1 cellular context compared by ENCODE assay signal in genomic region chr10:49184642-49185111, GRCh38.
A peak's percentile ranks its signal among the peaks of the same experiment; 100 is the strongest.
TF ChIP-seq lines count a peak whose summit lies in the region.

No MANE protein-coding gene starts in this region.

TF ChIP-seq in K562, 482 proteins besides CTCF, POLR2A, EP300 and RAD21 (continued from another document and continues in another):
- TF ChIP-seq MTA3 (IDR thresholded peaks at IDR 0.05; ENCODE audit: borderline replicate concordance) (peak; percentile 39; the same call in 1 of the 2 replicates), FOXP1 (CRISPR knock-in tag; IDR thresholded peaks at IDR 0.05) (no peak), TCFL5 (CRISPR knock-in tag; conservative IDR thresholded peaks at IDR 0.05) (no peak), ZNF263 (CRISPR knock-in tag; IDR thresholded peaks at IDR 0.05; ENCODE audit: borderline replicate concordance) (no peak), TBL1XR1 (IDR thresholded peaks at IDR 0.05; ENCODE audit: low read length in 2 of 2) (no peak), ZZZ3 (IDR thresholded peaks at IDR 0.05) (no peak), ZNF589 (CRISPR knock-in tag; IDR thresholded peaks at IDR 0.05; ENCODE audit: low read depth) (0 out of 2 replicates have a peak, but pooled peaks have one; percentile 1), POLR2B (IDR thresholded peaks at IDR 0.05; ENCODE audit: low read depth, partially characterized antibody) (no peak), KLF1 (tag; IDR thresholded peaks at IDR 0.05) (no peak), EHMT2 (IDR thresholded peaks at IDR 0.05) (no peak), PHTF2 (CRISPR knock-in tag; IDR thresholded peaks at IDR 0.05) (peak; percentile 49; the same call in 1 of the 2 replicates), ILK (tag; IDR thresholded peaks at IDR 0.05; ENCODE audit: borderline replicate concordance, low read depth) (0 out of 2 replicates have a peak, but pooled peaks have one; percentile 24), GTF3C2 (IDR thresholded peaks at IDR 0.05; ENCODE audit: borderline replicate concordance, extremely low read depth, insufficient read length) (no peak), ZBTB7A (IDR thresholded peaks at IDR 0.05; ENCODE audit: borderline replicate concordance, control insufficient read depth, low read depth, low read length) (no peak; the same call in 1 of the 2 replicates), NFE2L1 (tag; IDR thresholded peaks at IDR 0.05; ENCODE audit: borderline replicate concordance, low read depth) (no peak), C11orf30 (IDR thresholded peaks at IDR 0.05; ENCODE audit: low read depth) (no peak), ID3 (CRISPR knock-in tag; IDR thresholded peaks at IDR 0.05) (no peak), ID3 (tag; IDR thresholded peaks at IDR 0.05) (peak; percentile 58), ZNF436 (CRISPR knock-in tag; IDR thresholded peaks at IDR 0.05) (no peak), HMGN3 (IDR thresholded peaks at IDR 0.05; ENCODE audit: borderline replicate concordance, extremely low read depth, insufficient read length, low read depth, low read length) (no peak), FOXJ2 (tag; IDR thresholded peaks at IDR 0.05) (no peak), MTF1 (CRISPR knock-in tag; IDR thresholded peaks at IDR 0.05; ENCODE audit: borderline replicate concordance) (no peak), IFI16 (CRISPR knock-in tag; IDR thresholded peaks at IDR 0.05) (no peak), POLR2AphosphoS2 (IDR thresholded peaks at IDR 0.05; ENCODE audit: low read length) (no peak), ZBTB17 (CRISPR knock-in tag; IDR thresholded peaks at IDR 0.05) (peak; percentile 27; the same call in 1 of the 2 replicates), ZSCAN32 (CRISPR knock-in tag; IDR thresholded peaks at IDR 0.05) (no peak), ZNF140 (CRISPR knock-in tag; IDR thresholded peaks at IDR 0.05) (no peak), ZEB2 (IDR thresholded peaks at IDR 0.05) (no peak), ZNF133 (CRISPR knock-in tag; IDR thresholded peaks at IDR 0.05) (no peak), ETS1 (conservative IDR thresholded peaks at IDR 0.05; ENCODE audit: control insufficient read depth, low read depth, low read length) (no peak), CXXC5 (CRISPR knock-in tag; IDR thresholded peaks at IDR 0.05) (0 out of 2 replicates have a peak, but pooled peaks have one; percentile 28), TCF7 (IDR thresholded peaks at IDR 0.05; ENCODE audit: borderline replicate concordance) (no peak), ZNF707 (CRISPR knock-in tag; conservative IDR thresholded peaks at IDR 0.05) (no peak), CHD4 (IDR thresholded peaks at IDR 0.05; ENCODE audit: insufficient read depth, insufficient replicate concordance, low read depth, low read length, poor library complexity, severe bottlenecking) (no peak), SIN3A (IDR thresholded peaks at IDR 0.05; ENCODE audit: borderline replicate concordance in 2 of 2, control insufficient read depth in 1 of 2, low read depth in 2 of 2, low read length in 2 of 2) (no peak), LCOR (CRISPR knock-in tag; IDR thresholded peaks at IDR 0.05) (no peak), BRD9 (IDR thresholded peaks at IDR 0.05; ENCODE audit: low read depth, partially characterized antibody) (peak; percentile 72), ZBTB8A (IDR thresholded peaks at IDR 0.05; ENCODE audit: partially characterized antibody) (no peak), SNRNP70 (optimal IDR thresholded peaks at IDR 0.05; ENCODE audit: low read depth, low read length) (no peak), ZBTB5 (IDR thresholded peaks at IDR 0.05) (no peak), GATA2 (CRISPR knock-in tag; IDR thresholded peaks at IDR 0.05) (no peak), DDX20 (tag; IDR thresholded peaks at IDR 0.05; ENCODE audit: low read depth) (peak; percentile 13; the same call in 1 of the 2 replicates), TFAM (CRISPR knock-in tag; conservative IDR thresholded peaks at IDR 0.05) (no peak), ZNF165 (CRISPR knock-in tag; IDR thresholded peaks at IDR 0.05; ENCODE audit: borderline replicate concordance) (no peak), GABPB1 (CRISPR knock-in tag; IDR thresholded peaks at IDR 0.05) (no peak), RBM22 (IDR thresholded peaks at IDR 0.05; ENCODE audit: low read depth, low read length, poor library complexity, severe bottlenecking) (no peak), TCF3 (CRISPR knock-in tag; IDR thresholded peaks at IDR 0.05) (no peak), POLR3G (IDR thresholded peaks at IDR 0.05; ENCODE audit: extremely low read depth, insufficient read length, insufficient replicate concordance) (no peak), NFRKB (IDR thresholded peaks at IDR 0.05; ENCODE audit: low read depth) (peak; percentile 81), RAD51 (IDR thresholded peaks at IDR 0.05; ENCODE audit: borderline replicate concordance, low read depth) (no peak), PML (IDR thresholded peaks at IDR 0.05; ENCODE audit: low read length) (no peak)
- TF ChIP-seq, protein P1, sequence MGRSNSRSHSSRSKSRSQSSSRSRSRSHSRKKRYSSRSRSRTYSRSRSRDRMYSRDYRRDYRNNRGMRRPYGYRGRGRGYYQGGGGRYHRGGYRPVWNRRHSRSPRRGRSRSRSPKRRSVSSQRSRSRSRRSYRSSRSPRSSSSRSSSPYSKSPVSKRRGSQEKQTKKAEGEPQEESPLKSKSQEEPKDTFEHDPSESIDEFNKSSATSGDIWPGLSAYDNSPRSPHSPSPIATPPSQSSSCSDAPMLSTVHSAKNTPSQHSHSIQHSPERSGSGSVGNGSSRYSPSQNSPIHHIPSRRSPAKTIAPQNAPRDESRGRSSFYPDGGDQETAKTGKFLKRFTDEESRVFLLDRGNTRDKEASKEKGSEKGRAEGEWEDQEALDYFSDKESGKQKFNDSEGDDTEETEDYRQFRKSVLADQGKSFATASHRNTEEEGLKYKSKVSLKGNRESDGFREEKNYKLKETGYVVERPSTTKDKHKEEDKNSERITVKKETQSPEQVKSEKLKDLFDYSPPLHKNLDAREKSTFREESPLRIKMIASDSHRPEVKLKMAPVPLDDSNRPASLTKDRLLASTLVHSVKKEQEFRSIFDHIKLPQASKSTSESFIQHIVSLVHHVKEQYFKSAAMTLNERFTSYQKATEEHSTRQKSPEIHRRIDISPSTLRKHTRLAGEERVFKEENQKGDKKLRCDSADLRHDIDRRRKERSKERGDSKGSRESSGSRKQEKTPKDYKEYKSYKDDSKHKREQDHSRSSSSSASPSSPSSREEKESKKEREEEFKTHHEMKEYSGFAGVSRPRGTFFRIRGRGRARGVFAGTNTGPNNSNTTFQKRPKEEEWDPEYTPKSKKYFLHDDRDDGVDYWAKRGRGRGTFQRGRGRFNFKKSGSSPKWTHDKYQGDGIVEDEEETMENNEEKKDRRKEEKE (IDR thresholded peaks at IDR 0.05; ENCODE audit: borderline replicate concordance in 1 of 2, control insufficient read depth in 1 of 2, low read depth in 2 of 2, low read length in 1 of 2): no peak
- TF ChIP-seq, protein P2, sequence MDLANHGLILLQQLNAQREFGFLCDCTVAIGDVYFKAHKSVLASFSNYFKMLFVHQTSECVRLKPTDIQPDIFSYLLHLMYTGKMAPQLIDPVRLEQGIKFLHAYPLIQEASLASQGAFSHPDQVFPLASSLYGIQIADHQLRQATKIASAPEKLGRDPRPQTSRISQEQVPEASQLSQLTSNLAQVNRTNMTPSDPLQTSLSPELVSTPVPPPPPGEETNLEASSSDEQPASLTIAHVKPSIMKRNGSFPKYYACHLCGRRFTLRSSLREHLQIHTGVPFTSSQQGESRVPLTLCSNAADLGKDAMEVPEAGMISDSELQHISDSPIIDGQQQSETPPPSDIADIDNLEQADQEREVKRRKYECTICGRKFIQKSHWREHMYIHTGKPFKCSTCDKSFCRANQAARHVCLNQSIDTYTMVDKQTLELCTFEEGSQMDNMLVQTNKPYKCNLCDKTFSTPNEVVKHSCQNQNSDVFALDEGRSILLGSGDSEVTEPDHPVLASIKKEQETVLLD (IDR thresholded peaks at IDR 0.05): no peak
- TF ChIP-seq, protein P3, sequence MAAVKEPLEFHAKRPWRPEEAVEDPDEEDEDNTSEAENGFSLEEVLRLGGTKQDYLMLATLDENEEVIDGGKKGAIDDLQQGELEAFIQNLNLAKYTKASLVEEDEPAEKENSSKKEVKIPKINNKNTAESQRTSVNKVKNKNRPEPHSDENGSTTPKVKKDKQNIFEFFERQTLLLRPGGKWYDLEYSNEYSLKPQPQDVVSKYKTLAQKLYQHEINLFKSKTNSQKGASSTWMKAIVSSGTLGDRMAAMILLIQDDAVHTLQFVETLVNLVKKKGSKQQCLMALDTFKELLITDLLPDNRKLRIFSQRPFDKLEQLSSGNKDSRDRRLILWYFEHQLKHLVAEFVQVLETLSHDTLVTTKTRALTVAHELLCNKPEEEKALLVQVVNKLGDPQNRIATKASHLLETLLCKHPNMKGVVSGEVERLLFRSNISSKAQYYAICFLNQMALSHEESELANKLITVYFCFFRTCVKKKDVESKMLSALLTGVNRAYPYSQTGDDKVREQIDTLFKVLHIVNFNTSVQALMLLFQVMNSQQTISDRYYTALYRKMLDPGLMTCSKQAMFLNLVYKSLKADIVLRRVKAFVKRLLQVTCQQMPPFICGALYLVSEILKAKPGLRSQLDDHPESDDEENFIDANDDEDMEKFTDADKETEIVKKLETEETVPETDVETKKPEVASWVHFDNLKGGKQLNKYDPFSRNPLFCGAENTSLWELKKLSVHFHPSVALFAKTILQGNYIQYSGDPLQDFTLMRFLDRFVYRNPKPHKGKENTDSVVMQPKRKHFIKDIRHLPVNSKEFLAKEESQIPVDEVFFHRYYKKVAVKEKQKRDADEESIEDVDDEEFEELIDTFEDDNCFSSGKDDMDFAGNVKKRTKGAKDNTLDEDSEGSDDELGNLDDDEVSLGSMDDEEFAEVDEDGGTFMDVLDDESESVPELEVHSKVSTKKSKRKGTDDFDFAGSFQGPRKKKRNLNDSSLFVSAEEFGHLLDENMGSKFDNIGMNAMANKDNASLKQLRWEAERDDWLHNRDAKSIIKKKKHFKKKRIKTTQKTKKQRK (IDR thresholded peaks at IDR 0.05; ENCODE audit: borderline replicate concordance, low read depth, low read length): no peak
- TF ChIP-seq, protein P4, sequence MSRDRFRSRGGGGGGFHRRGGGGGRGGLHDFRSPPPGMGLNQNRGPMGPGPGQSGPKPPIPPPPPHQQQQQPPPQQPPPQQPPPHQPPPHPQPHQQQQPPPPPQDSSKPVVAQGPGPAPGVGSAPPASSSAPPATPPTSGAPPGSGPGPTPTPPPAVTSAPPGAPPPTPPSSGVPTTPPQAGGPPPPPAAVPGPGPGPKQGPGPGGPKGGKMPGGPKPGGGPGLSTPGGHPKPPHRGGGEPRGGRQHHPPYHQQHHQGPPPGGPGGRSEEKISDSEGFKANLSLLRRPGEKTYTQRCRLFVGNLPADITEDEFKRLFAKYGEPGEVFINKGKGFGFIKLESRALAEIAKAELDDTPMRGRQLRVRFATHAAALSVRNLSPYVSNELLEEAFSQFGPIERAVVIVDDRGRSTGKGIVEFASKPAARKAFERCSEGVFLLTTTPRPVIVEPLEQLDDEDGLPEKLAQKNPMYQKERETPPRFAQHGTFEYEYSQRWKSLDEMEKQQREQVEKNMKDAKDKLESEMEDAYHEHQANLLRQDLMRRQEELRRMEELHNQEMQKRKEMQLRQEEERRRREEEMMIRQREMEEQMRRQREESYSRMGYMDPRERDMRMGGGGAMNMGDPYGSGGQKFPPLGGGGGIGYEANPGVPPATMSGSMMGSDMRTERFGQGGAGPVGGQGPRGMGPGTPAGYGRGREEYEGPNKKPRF (IDR thresholded peaks at IDR 0.05; ENCODE audit: low read depth, low read length): no peak
- TF ChIP-seq, protein P5, sequence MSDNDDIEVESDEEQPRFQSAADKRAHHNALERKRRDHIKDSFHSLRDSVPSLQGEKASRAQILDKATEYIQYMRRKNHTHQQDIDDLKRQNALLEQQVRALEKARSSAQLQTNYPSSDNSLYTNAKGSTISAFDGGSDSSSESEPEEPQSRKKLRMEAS (CRISPR knock-in tag; IDR thresholded peaks at IDR 0.05): no peak
